In the genomic region with DNA sequence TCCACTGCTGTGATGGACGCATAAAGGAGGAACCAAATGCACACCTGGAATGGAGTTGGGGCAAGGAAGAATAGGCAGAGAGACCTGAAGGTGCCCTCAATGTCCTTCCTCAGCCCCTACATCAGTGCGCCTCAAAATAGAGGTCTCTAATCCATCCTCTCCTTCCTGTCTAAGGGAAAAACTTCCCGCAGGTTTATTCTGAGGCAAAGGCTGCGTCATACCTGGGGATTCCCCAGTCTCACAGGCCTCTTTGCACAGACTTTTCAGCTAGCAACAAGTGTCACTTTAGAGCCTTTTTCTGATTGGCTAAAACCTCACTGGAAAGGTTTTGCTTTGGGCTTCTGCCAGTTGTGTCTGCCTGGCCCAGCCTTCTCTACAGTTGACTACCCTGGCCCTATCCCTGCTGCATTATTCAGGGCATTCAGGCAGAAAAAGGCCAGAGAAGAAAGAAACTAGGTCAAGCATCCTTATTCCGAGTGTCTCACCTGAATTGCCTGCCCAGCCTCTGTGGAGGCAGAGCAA, we compare ENCODE assay signal across 8 cellular contexts. TPM values are rescaled to one million over a fixed set of nuclear protein-coding genes. Genes with fewer than 3 reads are reported as not detected.
DNase-seq lines count a peak whose midpoint lies in the region; ATAC-seq and TF ChIP-seq lines count a peak whose summit lies in the region.

No MANE protein-coding gene starts in this region.

- H3K36me3 Mint-ChIP-seq in progenitor cell of endocrine pancreas (ENCODE audit: insufficient read depth): no peaks in the 10 kb centered on the region

- H3K4me3 Mint-ChIP-seq in progenitor cell of endocrine pancreas (ENCODE audit: low read depth): no peak overlapping the region

- H3K4me1 Mint-ChIP-seq in progenitor cell of endocrine pancreas (ENCODE audit: low read depth): peaks cover 13% of the 10 kb centered on the region

- ATAC-seq in GM19372 (IDR thresholded peaks at IDR 0.05; ENCODE audit: low read depth, unreplicated experiment): peak; percentile 80
- ATAC-seq in HG03378 (IDR thresholded peaks at IDR 0.05; ENCODE audit: unreplicated experiment): peak; percentile 79

- H3K27me3 Mint-ChIP-seq in progenitor cell of endocrine pancreas: peaks cover 37% of the 10 kb centered on the region

- DNase-seq in DMS153 (lab: John Stamatoyannopoulos, UW): peak; percentile 89
- DNase-seq in activated CD4-positive, alpha-beta T cell treated with anti-CD3 and anti-CD28 coated beads, Interleukin-2, amount 50 U/mL, for 1 hour: peak; percentile 18
- peak; percentile 49 for DNase-seq in globus pallidus (ENCODE audit: low spot score)
- DNase-seq in stimulated activated CD4-positive, alpha-beta T cell treated with anti-CD3 and anti-CD28 coated beads, Interleukin-2, amount 100 ng/mL, for 48 hours: peak; percentile 2 to 27
- DNase-seq in MV-4-11 (lab: John Stamatoyannopoulos, UW): no peak
- DNase-seq in progenitor cell of endocrine pancreas (ENCODE audit: low spot score, unreplicated experiment): no peak

- H3K9me3 Mint-ChIP-seq in progenitor cell of endocrine pancreas (ENCODE audit: low read depth): peaks cover 6% of the 10 kb centered on the region

- no peak overlapping the region for H3K27ac Mint-ChIP-seq in progenitor cell of endocrine pancreas

- no peak for TF ChIP-seq CTCF in progenitor cell of endocrine pancreas (IDR thresholded peaks at IDR 0.05; ENCODE audit: unreplicated experiment)

RNA-seq across cellular contexts. Expression of a gene that starts 1.8 kb away (rescaled TPM):
- total RNA-seq in progenitor cell of endocrine pancreas: 6.1 TPM in 2 replicates

RNA-seq across cellular contexts. Expression of a gene that starts 31.1 kb away (rescaled TPM):
- total RNA-seq in progenitor cell of endocrine pancreas: not detected in 2 replicates

Comparison
In these comparisons a context has a peak if more than half of its experiments do, and no peak if none do; other contexts are left out.
1. DNase-seq: peak in DMS153 (single experiment), activated CD4-positive, alpha-beta T cell treated with anti-CD3 and anti-CD28 coated beads, Interleukin-2, amount 50 U/mL, for 1 hour (single experiment), globus pallidus (single experiment) and stimulated activated CD4-positive, alpha-beta T cell treated with anti-CD3 and anti-CD28 coated beads, Interleukin-2, amount 100 ng/mL, for 48 hours (2 of 2); none in MV-4-11 (single experiment) and progenitor cell of endocrine pancreas (single experiment).